8 cellular contexts compared by ENCODE assay signal in the genomic region with DNA sequence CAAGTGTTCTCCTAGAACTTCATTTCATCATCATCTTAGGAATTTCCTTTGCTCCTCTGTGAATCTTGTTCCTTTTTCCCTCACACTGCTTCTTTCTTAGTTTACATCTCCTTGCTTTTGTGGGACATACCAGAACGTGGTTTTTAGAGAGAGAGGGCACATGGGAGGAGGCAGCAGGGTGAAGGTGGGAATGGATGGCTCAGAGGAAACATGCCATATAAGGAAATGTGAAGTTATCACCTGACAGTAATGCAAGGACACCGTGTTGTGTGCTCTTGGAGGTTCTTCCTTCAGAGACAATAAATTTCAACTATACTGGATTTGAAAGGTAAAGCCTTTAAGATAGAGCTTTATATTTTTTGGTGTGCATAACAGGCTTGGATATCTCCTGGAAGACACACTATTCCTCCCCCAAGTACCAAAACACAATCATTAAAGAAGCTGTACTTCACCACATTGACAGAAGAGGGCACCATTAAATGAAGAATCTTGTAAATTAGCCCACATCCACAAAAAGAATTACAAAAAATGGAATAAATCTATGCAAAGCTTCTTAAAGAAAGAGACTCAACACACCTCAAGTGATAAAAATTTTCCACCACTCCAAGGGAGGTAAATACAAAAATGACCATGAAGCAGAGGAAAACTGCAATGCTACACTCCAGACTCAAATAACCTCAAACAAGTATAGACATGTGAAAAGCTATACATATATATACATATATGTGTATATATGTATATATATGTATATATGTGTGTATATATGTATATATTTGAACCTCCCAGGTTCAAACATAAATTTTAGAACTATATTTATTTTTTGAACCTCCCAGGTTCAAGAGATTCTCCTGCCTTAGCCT. TPM values are rescaled to one million over a fixed set of nuclear protein-coding genes. Genes with fewer than 3 reads are reported as not detected.
DNase-seq lines count a peak whose midpoint lies in the region; ATAC-seq and TF ChIP-seq lines count a peak whose summit lies in the region.

No MANE protein-coding gene starts in this region.

- H3K27ac ChIP-seq in left ventricle myocardium inferior (replicated peaks) (no peak overlapping the region), neural progenitor cell (no peak overlapping the region), caudate nucleus (ENCODE audit: low read depth, low read length) (no peak overlapping the region)

- no peaks in the 10 kb centered on the region for H4K20me1 ChIP-seq in neural progenitor cell (ENCODE audit: low read depth)

- H3K9me3 ChIP-seq in left ventricle myocardium inferior (replicated peaks) (no peaks in the 10 kb centered on the region), neural progenitor cell (ENCODE audit: low read depth) (no peaks in the 10 kb centered on the region)

- no peak overlapping the region for H3K27ac Mint-ChIP-seq in neural progenitor cell

- H3K4me3 Mint-ChIP-seq in neural progenitor cell, result no peak overlapping the region

- ATAC-seq in left cardiac atrium, result no peak
- no peak for ATAC-seq in GM18858 (IDR thresholded peaks at IDR 0.05; ENCODE audit: unreplicated experiment)

- H3K36me3 ChIP-seq in left ventricle myocardium inferior, result no peaks in the 10 kb centered on the region
- H3K36me3 ChIP-seq in neural progenitor cell, result no peaks in the 10 kb centered on the region

- H3K79me2 ChIP-seq in neural progenitor cell (ENCODE audit: low read depth), result no peaks in the 10 kb centered on the region

- H3F3A ChIP-seq in neural progenitor cell (ENCODE audit: low read depth), result no peaks in the 10 kb centered on the region

- intact Hi-C loops in left ventricle myocardium inferior (cut with micrococcal nuclease), result loop anchor here (5.0 kb wide), 1 partner anchor 54 kb away; no protein-coding TSS in a partner anchor
- intact Hi-C loops in left cardiac atrium (cut with DNase I), result loop anchor here in 1 of 2 donors (10.0 kb wide), 1 partner anchor 52 kb away; no protein-coding TSS in a partner anchor

- no peaks in the 10 kb centered on the region for H3K4me1 Mint-ChIP-seq in neural progenitor cell

- H3K27me3 ChIP-seq in left ventricle myocardium inferior (ENCODE audit: low read depth), result no peaks in the 10 kb centered on the region
- H3K27me3 ChIP-seq in neural progenitor cell, result no peaks in the 10 kb centered on the region

- H3K4me1 ChIP-seq in left ventricle myocardium inferior (no peaks in the 10 kb centered on the region), neural progenitor cell (no peaks in the 10 kb centered on the region)

- H3K4me2 ChIP-seq in neural progenitor cell, result no peak overlapping the region

- H3K36me3 Mint-ChIP-seq in neural progenitor cell, result no peaks in the 10 kb centered on the region

- H3K27me3 Mint-ChIP-seq in neural progenitor cell (ENCODE audit: insufficient read depth, low read depth), result peaks cover 2% of the 10 kb centered on the region

- DNase-seq in left ventricle myocardium inferior (no peak), left cardiac atrium (no peak), NCI-H526 treated with DMSO at 0.1 percent for 48 hours (lab: John Stamatoyannopoulos, UW) (peak; percentile 32), dermis blood vessel endothelial cell (peak; percentile 66), neural progenitor cell (ENCODE audit: low spot score) (no peak), caudate nucleus (lab: John Stamatoyannopoulos, UW) (no peak)
- no peak for DNase-seq in activated naive CD4-positive, alpha-beta T cell treated with anti-CD3 and anti-CD28 coated beads, Interleukin-2, amount 50 U/mL, for 16 hours

- H3K9me3 Mint-ChIP-seq in neural progenitor cell, result no peaks in the 10 kb centered on the region

- H3K4me3 ChIP-seq in left ventricle myocardium inferior (no peak overlapping the region), neural progenitor cell (no peak overlapping the region)

- H3K9ac ChIP-seq in neural progenitor cell, result no peak overlapping the region

- TF ChIP-seq CTCF in left ventricle myocardium inferior (IDR thresholded peaks at IDR 0.05; ENCODE audit: borderline replicate concordance) (peak; percentile 75), neural progenitor cell (IDR thresholded peaks at IDR 0.05) (peak; percentile 56)

- H2AFZ ChIP-seq in neural progenitor cell (replicated peaks), result no peak overlapping the region

RNA-seq across cellular contexts. Expression of a gene that starts 26.1 kb away (rescaled TPM):
- total RNA-seq in left ventricle myocardium inferior (2.9 TPM), left cardiac atrium (1 to 10 TPM; 8.2 to 9.0 TPM), dermis blood vessel endothelial cell (9.7 and 14.6 TPM in 2 replicates), neural progenitor cell (ENCODE audit: low replicate concordance) (49.1 and 52.3 TPM in 2 replicates)

Comparison
In these comparisons a context has a peak if more than half of its experiments do, and no peak if none do; other contexts are left out.
1. DNase-seq: peak in NCI-H526 treated with DMSO at 0.1 percent for 48 hours (single experiment) and dermis blood vessel endothelial cell (single experiment); none in left ventricle myocardium inferior (single experiment), left cardiac atrium (single experiment), neural progenitor cell (single experiment), caudate nucleus (0 of 61) and activated naive CD4-positive, alpha-beta T cell treated with anti-CD3 and anti-CD28 coated beads, Interleukin-2, amount 50 U/mL, for 16 hours (single experiment).